In genomic region chr16:3022697-3023414, GRCh38 we compare ENCODE assay signal across 9 cellular contexts. TPM values are rescaled to one million over a fixed set of nuclear protein-coding genes. Genes with fewer than 3 reads are reported as not detected.
DNase-seq lines count a peak whose midpoint lies in the region; ATAC-seq and TF ChIP-seq lines count a peak whose summit lies in the region.
"Had no signal": no experiment of that assay in that cellular context is flagged by ENCODE, and none has a peak within 500 bp of the region (broad histone marks: within the 10 kb centered on the region; RNA-seq: fewer than 3 reads in every experiment).

No MANE protein-coding gene starts in this region.

- peaks cover 9% of the 10 kb centered on the region for H3K27me3 Mint-ChIP-seq in activated T-cell treated with anti-CD3 and anti-CD28 coated beads, Interleukin-2, amount 50 U/mL, for 24 hours

- peak in 4 of 5 donors; percentile 67 to 77 (median 74) for DNase-seq in heart left ventricle
- no peak for DNase-seq in Right ventricle myocardium inferior (ENCODE audit: missing footprints)
- DNase-seq in activated T-cell treated with anti-CD3 and anti-CD28 coated beads, Interleukin-2, amount 50 U/mL, for 24 hours, result peak; percentile 58
- DNase-seq in right atrium auricular region (ENCODE audit: low spot score), result no peak
- DNase-seq in smooth muscle cell (lab: John Stamatoyannopoulos, UW; ENCODE audit: unreplicated experiment), result no peak
- no peak for DNase-seq in midbrain (lab: John Stamatoyannopoulos, UW)
- DNase-seq in NCI-H146 (lab: John Stamatoyannopoulos, UW), result no peak

- H3K27me3 ChIP-seq in heart left ventricle, result peaks cover 4 to 11% (median 9%) of the 10 kb centered on the region in 9 donors
- H3K27me3 ChIP-seq in right atrium auricular region, result peaks cover 0 to 7% of the 10 kb centered on the region in 2 donors
- H3K27me3 ChIP-seq in smooth muscle cell (ENCODE audit: low read depth), result no peaks in the 10 kb centered on the region

- TF ChIP-seq CTCF in heart left ventricle (IDR thresholded peaks at IDR 0.05) (no peak), right atrium auricular region (IDR thresholded peaks at IDR 0.05) (no peak), smooth muscle cell (IDR thresholded peaks at IDR 0.05; ENCODE audit: borderline replicate concordance, insufficient read depth, poor library complexity, severe bottlenecking) (no peak)

- ATAC-seq in heart left ventricle (peak in 2 of 4 donors; percentile 1 to 2), Right ventricle myocardium inferior (no peak), GM18520 (IDR thresholded peaks at IDR 0.05; ENCODE audit: unreplicated experiment) (no peak)

- peaks cover 29% of the 10 kb centered on the region for H3K36me3 Mint-ChIP-seq in activated T-cell treated with anti-CD3 and anti-CD28 coated beads, Interleukin-2, amount 50 U/mL, for 24 hours (ENCODE audit: low read depth)

- peaks cover 13 to 62% (median 44%) of the 10 kb centered on the region in 12 donors for H3K4me1 ChIP-seq in heart left ventricle
- H3K4me1 ChIP-seq in right atrium auricular region, result peaks cover 0 to 54% of the 10 kb centered on the region in 2 donors
- peaks cover 17% of the 10 kb centered on the region for H3K4me1 ChIP-seq in smooth muscle cell (ENCODE audit: low read depth)

- H3K27ac Mint-ChIP-seq in activated T-cell treated with anti-CD3 and anti-CD28 coated beads, Interleukin-2, amount 50 U/mL, for 24 hours, result peak overlapping the region; percentile 99

- WGBS in heart left ventricle, 4 donors, result 15 to 27% (median 27%) methylated on average over 6 to 8 of the region's 8 CpGs
- 20% methylated on average over 6 of the region's 8 CpGs for WGBS in smooth muscle cell (ENCODE audit: low lambda C conversion rate)

- H3K9ac ChIP-seq in smooth muscle cell (ENCODE audit: low read depth), result peak overlapping the region; percentile 99

- intact Hi-C loops in heart left ventricle (cut with DNase I) (no loop called here), Right ventricle myocardium inferior (cut with DNase I) (no loop called here)

- H3K9me3 Mint-ChIP-seq in activated T-cell treated with anti-CD3 and anti-CD28 coated beads, Interleukin-2, amount 50 U/mL, for 24 hours, result no peaks in the 10 kb centered on the region

- TF ChIP-seq POLR2A in heart left ventricle (IDR thresholded peaks at IDR 0.05), result no peak

- H3K4me3 Mint-ChIP-seq in activated T-cell treated with anti-CD3 and anti-CD28 coated beads, Interleukin-2, amount 50 U/mL, for 24 hours, result peak overlapping the region; percentile 88

- H3K9me3 ChIP-seq in heart left ventricle, result no peaks in the 10 kb centered on the region
- no peaks in the 10 kb centered on the region for H3K9me3 ChIP-seq in right atrium auricular region
- no peaks in the 10 kb centered on the region for H3K9me3 ChIP-seq in smooth muscle cell (replicated peaks; ENCODE audit: low read depth)

- H3F3A ChIP-seq in smooth muscle cell (ENCODE audit: low read depth), result peaks cover 3% of the 10 kb centered on the region

- H3K4me3 ChIP-seq in heart left ventricle (peak overlapping the region; percentile 42 to 99 (median 76)), right atrium auricular region (peak overlapping the region; percentile 46 to 74), smooth muscle cell (peak overlapping the region; percentile 86)

- peaks cover 0 to 23% (median 19%) of the 10 kb centered on the region in 9 donors for H3K36me3 ChIP-seq in heart left ventricle
- peaks cover 13% of the 10 kb centered on the region for H3K36me3 ChIP-seq in right atrium auricular region
- H3K36me3 ChIP-seq in smooth muscle cell (ENCODE audit: low read depth), result no peaks in the 10 kb centered on the region

- H2AFZ ChIP-seq in smooth muscle cell (ENCODE audit: low read depth), result no peak overlapping the region

- no peaks in the 10 kb centered on the region for H3K79me2 ChIP-seq in smooth muscle cell (ENCODE audit: low read depth)

- H3K27ac ChIP-seq in heart left ventricle, result peak overlapping the region; percentile 82 to 100 (median 96)
- H3K27ac ChIP-seq in right atrium auricular region, result peak overlapping the region; percentile 95 to 99
- peak overlapping the region; percentile 100 for H3K27ac ChIP-seq in smooth muscle cell (ENCODE audit: low read depth)

- H3K4me2 ChIP-seq in smooth muscle cell, result peak overlapping the region; percentile 93

- H4K20me1 ChIP-seq in smooth muscle cell (ENCODE audit: low read depth), result peaks cover 51% of the 10 kb centered on the region

- H3K4me1 Mint-ChIP-seq in activated T-cell treated with anti-CD3 and anti-CD28 coated beads, Interleukin-2, amount 50 U/mL, for 24 hours (ENCODE audit: low read depth), result peaks cover 59% of the 10 kb centered on the region

RNA-seq across cellular contexts. Expression of gene HCFC1R1, which starts 0.9 kb away (rescaled TPM):
- total RNA-seq in heart left ventricle (10 to 100 TPM; 32.8 to 66.7 (median 50.5) TPM), Right ventricle myocardium inferior (68.6 TPM), right atrium auricular region (10 to 100 TPM; 22.5 to 33.1 TPM), smooth muscle cell (63.3 and 73.5 TPM in 2 replicates)
- polyA plus RNA-seq in heart left ventricle (100 to 1,000 TPM in 1 of 2 donors, 10 to 100 TPM in 1; 54.6 to 189 TPM), smooth muscle cell (337 and 367 TPM in 2 replicates)

RNA-seq across cellular contexts. Expression of gene THOC6, which starts 1.0 kb away (rescaled TPM):
- 10 to 100 TPM in 4 of 9 donors, 1 to 10 TPM in 5; 6.9 to 14.0 (median 9.4) TPM for total RNA-seq in heart left ventricle
- polyA plus RNA-seq in heart left ventricle, result 10 to 100 TPM; 15.4 to 23.0 TPM
- total RNA-seq in Right ventricle myocardium inferior, result 12.9 TPM
- 10 to 100 TPM in 1 of 2 donors, 1 to 10 TPM in 1; 7.4 to 12.6 TPM for total RNA-seq in right atrium auricular region
- 24.1 and 28.9 TPM in 2 replicates for total RNA-seq in smooth muscle cell
- 59.4 and 83.9 TPM in 2 replicates for polyA plus RNA-seq in smooth muscle cell

RNA-seq across cellular contexts. Expression of gene TNFRSF12A, which starts 2.7 kb away (rescaled TPM):
- 100 to 1,000 TPM in 3 of 9 donors, 10 to 100 TPM in 6; 27.8 to 289 (median 92.4) TPM for total RNA-seq in heart left ventricle
- polyA plus RNA-seq in heart left ventricle, result 100 to 1,000 TPM; 260 to 824 TPM
- total RNA-seq in Right ventricle myocardium inferior, result 42.8 TPM
- 100 to 1,000 TPM in 1 of 2 donors, 10 to 100 TPM in 1; 36.8 to 280 TPM for total RNA-seq in right atrium auricular region
- total RNA-seq in smooth muscle cell, result 192 and 219 TPM in 2 replicates
- 386 and 512 TPM in 2 replicates for polyA plus RNA-seq in smooth muscle cell

RNA-seq across cellular contexts. Expression of gene CLDN6, which starts 4.9 kb away (rescaled TPM):
- total RNA-seq in heart left ventricle, result not detected
- under 1 TPM in 1 of 2 donors, not detected in 1; 0.04 TPM for polyA plus RNA-seq in heart left ventricle
- total RNA-seq in Right ventricle myocardium inferior, result not detected
- not detected for total RNA-seq in right atrium auricular region
- total RNA-seq in smooth muscle cell, result 97.0 and 113 TPM in 2 replicates
- 55.4 and 365 TPM in 2 replicates for polyA plus RNA-seq in smooth muscle cell

RNA-seq across cellular contexts. Expression of gene CLDN9, which starts 10.1 kb away (rescaled TPM):
- total RNA-seq in heart left ventricle (1 to 10 TPM in 2 of 9 donors, under 1 TPM in 7; 0.13 to 2.0 (median 0.75) TPM), Right ventricle myocardium inferior (0.32 TPM), right atrium auricular region (under 1 TPM in 1 of 2 donors, not detected in 1; 0.39 TPM), smooth muscle cell (1.3 and 1.8 TPM in 2 replicates)
- polyA plus RNA-seq in heart left ventricle (1 to 10 TPM in 1 of 2 donors, under 1 TPM in 1; 0.62 to 1.7 TPM), smooth muscle cell (0.81 and 4.5 TPM in 2 replicates)
- total RNA-seq: glomerular endothelial cell had no signal

Comparison
In these comparisons a context has a peak if more than half of its experiments do, and no peak if none do; other contexts are left out.
1. DNase-seq: peak in heart left ventricle (4 of 5) and activated T-cell treated with anti-CD3 and anti-CD28 coated beads, Interleukin-2, amount 50 U/mL, for 24 hours (single experiment); none in Right ventricle myocardium inferior (single experiment), right atrium auricular region (single experiment), smooth muscle cell (single experiment), midbrain (single experiment) and NCI-H146 (single experiment).
2. Peak in every context shown above with its lines, with median percentiles within 50 percentile points of each other: H3K27ac ChIP-seq and H3K4me3 ChIP-seq.